In genomic region chr2:200528228-200528627, GRCh38 we compare ENCODE assay signal across 29 cellular contexts. TPM values are rescaled to one million over a fixed set of nuclear protein-coding genes. Genes with fewer than 3 reads are reported as not detected.
DNase-seq lines count a peak whose midpoint lies in the region; ATAC-seq, FAIRE-seq and TF ChIP-seq lines count a peak whose summit lies in the region.
"Had no signal": no experiment of that assay in that cellular context is flagged by ENCODE, and none has a peak within 500 bp of the region (broad histone marks: within the 10 kb centered on the region; RNA-seq: fewer than 3 reads in every experiment).

No MANE protein-coding gene starts in this region.

- POLR2A ChIA-PET in HepG2 (lab: Yijun Ruan, JAX), result no interaction called here

- peaks cover 32% of the 10 kb centered on the region for H3K4me1 ChIP-seq in HepG2 (ENCODE audit: insufficient read depth, low read length)
- peaks cover 0 to 5% (median 2%) of the 10 kb centered on the region in 4 donors for H3K4me1 ChIP-seq in right lobe of liver
- peaks cover 38% of the 10 kb centered on the region for H3K4me1 ChIP-seq in Karpas-422 (ENCODE audit: low read length)

- intact Hi-C loops in HepG2 (cut with micrococcal nuclease; ENCODE audit: unreplicated experiment) (no loop called here), right lobe of liver (cut with DNase I) (no loop called here)

- H3K4me3 ChIP-seq in HepG2 (replicated peaks in 1 of 3; ENCODE audit: insufficient read depth in 1 of 3, low read depth in 2 of 3, low read length in 3 of 3) (no peak overlapping the region), right lobe of liver (no peak overlapping the region), Karpas-422 (ENCODE audit: low read length) (peak overlapping the region; percentile 82)
- H3K4me3 ChIP-seq: ovary, upper lobe of right lung had no signal

- H3K27ac ChIP-seq in HepG2 (ENCODE audit: extremely low read length, insufficient read depth, low read length) (no peak overlapping the region), right lobe of liver (no peak overlapping the region), Karpas-422 (ENCODE audit: low read length) (no peak overlapping the region)
- H3K27ac ChIP-seq: ovary, upper lobe of right lung had no signal

- H2AFZ ChIP-seq in HepG2 (ENCODE audit: low read length) (no peak overlapping the region), Karpas-422 (ENCODE audit: low read length) (no peak overlapping the region)

- H3K79me2 ChIP-seq in HepG2 (ENCODE audit: insufficient read depth, low read length), result peaks cover 46% of the 10 kb centered on the region
- peaks cover 71% of the 10 kb centered on the region for H3K79me2 ChIP-seq in Karpas-422 (ENCODE audit: low read length)

- H3K36me3 ChIP-seq in HepG2 (replicated peaks in 1 of 2; ENCODE audit: control insufficient read depth in 1 of 2, insufficient read depth in 2 of 2, low read length in 2 of 2) (no peaks in the 10 kb centered on the region; a peak in 2 of 5 replicates), right lobe of liver (no peaks in the 10 kb centered on the region), Karpas-422 (ENCODE audit: insufficient read depth, low read length) (peaks cover 4% of the 10 kb centered on the region)
- H3K36me3 ChIP-seq: ovary, upper lobe of right lung had no signal

- no TSS peak for BruUV-seq in HepG2 (replicated peaks; lab: Mats Ljungman, UMichigan)

- no peaks in the 10 kb centered on the region for H4K20me1 ChIP-seq in HepG2 (ENCODE audit: insufficient read depth, low read length)
- H4K20me1 ChIP-seq in Karpas-422 (ENCODE audit: insufficient read depth, low read depth, low read length), result no peaks in the 10 kb centered on the region

- H3K4me2 ChIP-seq in HepG2 (ENCODE audit: low read depth, low read length), result peak overlapping the region; percentile 92; the same call in 1 of the 2 replicates
- H3K4me2 ChIP-seq in Karpas-422 (ENCODE audit: low read depth, low read length, poor library complexity, severe bottlenecking), result peak overlapping the region; percentile 93

- no peak overlapping the region for H3K9ac ChIP-seq in HepG2 (ENCODE audit: insufficient read depth, low read depth, low read length)
- H3K9ac ChIP-seq in Karpas-422 (ENCODE audit: low read length), result 0 out of 2 replicates have a peak overlapping the region, but pooled peaks have one; percentile 84

- peaks cover 13% of the 10 kb centered on the region for H3K36me3 Mint-ChIP-seq in activated T-helper 17 cell treated with anti-CD3 and anti-CD28 coated beads, Interleukin-2, amount 50 U/mL, for 72 hours (ENCODE audit: low read depth)
- H3K36me3 Mint-ChIP-seq in type B pancreatic cell, result no peaks in the 10 kb centered on the region
- H3K36me3 Mint-ChIP-seq: brain; CD4-positive, CD25-positive, alpha-beta regulatory T cell; IgD-negative memory B cell; stimulated activated naive B cell treated with anti-CD40 and anti-IgM and Interleukin-4, amounts not matched to agents 10 μg/mL and 1 μg/mL and 100 μg/mL, for 72 hours had no signal

- H3K9me3 Mint-ChIP-seq in activated T-helper 17 cell treated with anti-CD3 and anti-CD28 coated beads, Interleukin-2, amount 50 U/mL, for 72 hours, result no peaks in the 10 kb centered on the region
- no peaks in the 10 kb centered on the region for H3K9me3 Mint-ChIP-seq in type B pancreatic cell
- H3K9me3 Mint-ChIP-seq: brain; CD4-positive, CD25-positive, alpha-beta regulatory T cell; dendritic cell treated with granulocyte-macrophage colony-stimulating factor and Interleukin-4, amounts not matched to agents 40 ng/mL and 50 ng/mL, for 4 days; IgD-negative memory B cell; nephron progenitor cell; stimulated activated naive B cell treated with anti-CD40 and anti-IgM and Interleukin-4, amounts not matched to agents 10 μg/mL and 1 μg/mL and 100 μg/mL, for 72 hours had no signal

- H3K4me3 Mint-ChIP-seq in activated T-helper 17 cell treated with anti-CD3 and anti-CD28 coated beads, Interleukin-2, amount 50 U/mL, for 72 hours, result peak overlapping the region; percentile 89
- peak overlapping the region; percentile 3 for H3K4me3 Mint-ChIP-seq in type B pancreatic cell
- H3K4me3 Mint-ChIP-seq: dendritic cell treated with granulocyte-macrophage colony-stimulating factor and Interleukin-4, amounts not matched to agents 40 ng/mL and 50 ng/mL, for 4 days; stimulated activated naive B cell treated with anti-CD40 and anti-IgM and Interleukin-4, amounts not matched to agents 10 μg/mL and 1 μg/mL and 100 μg/mL, for 72 hours had no signal

- no peak overlapping the region for H3K27ac Mint-ChIP-seq in activated T-helper 17 cell treated with anti-CD3 and anti-CD28 coated beads, Interleukin-2, amount 50 U/mL, for 72 hours
- H3K27ac Mint-ChIP-seq in type B pancreatic cell, result no peak overlapping the region
- H3K27ac Mint-ChIP-seq: brain; dendritic cell treated with granulocyte-macrophage colony-stimulating factor and Interleukin-4, amounts not matched to agents 40 ng/mL and 50 ng/mL, for 4 days; IgD-negative memory B cell; nephron progenitor cell; stimulated activated naive B cell treated with anti-CD40 and anti-IgM and Interleukin-4, amounts not matched to agents 10 μg/mL and 1 μg/mL and 100 μg/mL, for 72 hours had no signal

- WGBS in HepG2 (ENCODE audit: low lambda C conversion rate), result 95% methylated on average over 3 of the region's 3 CpGs
- 86% methylated on average over 2 of the region's 3 CpGs for WGBS in right lobe of liver (ENCODE audit: insufficient coverage, low coverage, low lambda C conversion rate, missing lambda C conversion rate)

- TF ChIP-seq POLR2A in HepG2 (IDR thresholded peaks at IDR 0.05; ENCODE audit: insufficient read depth in 1 of 2, low read depth in 2 of 2, low read length in 2 of 2) (no peak), right lobe of liver (IDR thresholded peaks at IDR 0.05) (no peak), H54 (IDR thresholded peaks at IDR 0.05; ENCODE audit: low read depth, low read length) (no peak)

- H3K4me1 Mint-ChIP-seq in activated T-helper 17 cell treated with anti-CD3 and anti-CD28 coated beads, Interleukin-2, amount 50 U/mL, for 72 hours, result peaks cover 17% of the 10 kb centered on the region
- H3K4me1 Mint-ChIP-seq in type B pancreatic cell (ENCODE audit: unreplicated experiment), result peaks cover 13% of the 10 kb centered on the region

- no peaks in the 10 kb centered on the region for H3K9me2 ChIP-seq in Karpas-422 (replicated peaks; ENCODE audit: insufficient read depth, low read length)

- CTCF ChIA-PET in HepG2 (lab: Yijun Ruan, JAX; ENCODE audit: low intra/inter-chr PET ratio, low total read pairs), result no interaction called here

- H3K27me3 Mint-ChIP-seq in activated T-helper 17 cell treated with anti-CD3 and anti-CD28 coated beads, Interleukin-2, amount 50 U/mL, for 72 hours, result peaks cover 5% of the 10 kb centered on the region
- H3K27me3 Mint-ChIP-seq in type B pancreatic cell, result peaks cover 8% of the 10 kb centered on the region
- H3K27me3 Mint-ChIP-seq: IgD-negative memory B cell; stimulated activated naive B cell treated with anti-CD40 and anti-IgM and Interleukin-4, amounts not matched to agents 10 μg/mL and 1 μg/mL and 100 μg/mL, for 72 hours had no signal

- no peak for TF ChIP-seq RAD21 in HepG2 (CRISPR knock-in tag; IDR thresholded peaks at IDR 0.05)

- no peak for DNase-seq in HepG2 (ENCODE audit: low spot score)
- DNase-seq in right lobe of liver, result no peak
- DNase-seq in Karpas-422, result no peak
- no peak for DNase-seq in type B pancreatic cell (ENCODE audit: extremely low spot score, unreplicated experiment)
- no peak for DNase-seq in RPMI8226
- DNase-seq in H54 (ENCODE audit: insufficient read length, low spot score), result no peak
- DNase-seq: activated CD4-positive, CD25-positive, alpha-beta regulatory T cell; activated T-cell treated with anti-CD3 and anti-CD28 coated beads, Interleukin-2, amount 50 U/mL, for 1 hour; Calu3; CD4-positive, CD25-positive, alpha-beta regulatory T cell; DMS79; erythroblast; GF-D8; glutamatergic neuron; left colon; mammary epithelial cell; NCI-H1092; NCI-H1694; NCI-H510A; nephron progenitor cell; ovary; SHP77; small intestine; stimulated activated naive B cell treated with anti-CD40 and anti-IgM and Interleukin-4, amounts not matched to agents 10 μg/mL and 1 μg/mL and 100 μg/mL, for 72 hours; upper lobe of right lung had no signal

- in situ Hi-C loops in HepG2 (cut with HindIII; ENCODE audit: extremely low pct_ligation_motif_present, low pct_unique_long_range_greater_than_20kb), result no loop called here

- no peak for TF ChIP-seq EP300 in HepG2 (IDR thresholded peaks at IDR 0.05; ENCODE audit: low read depth in 2 of 2, low read length in 2 of 2)
- TF ChIP-seq EP300 in HepG2 (CRISPR knock-in tag; IDR thresholded peaks at IDR 0.05; ENCODE audit: borderline replicate concordance), result no peak

- ATAC-seq in HepG2 (no peak), right lobe of liver (no peak)
- no peak for ATAC-seq in activated T-helper 17 cell treated with anti-CD3 and anti-CD28 coated beads, Interleukin-2, amount 50 U/mL, for 72 hours (replicated peaks)
- ATAC-seq: left colon; stimulated activated naive B cell treated with anti-CD40 and anti-IgM and Interleukin-4, amounts not matched to agents 10 μg/mL and 1 μg/mL and 100 μg/mL, for 72 hours; upper lobe of right lung had no signal

- TF ChIP-seq CTCF in HepG2 (CRISPR knock-in tag; IDR thresholded peaks at IDR 0.05) (no peak), right lobe of liver (IDR thresholded peaks at IDR 0.05) (no peak), type B pancreatic cell (conservative IDR thresholded peaks at IDR 0.05) (no peak)

- H3K9me3 ChIP-seq in HepG2 (ENCODE audit: low read length) (no peaks in the 10 kb centered on the region), right lobe of liver (no peaks in the 10 kb centered on the region), Karpas-422 (ENCODE audit: low read length) (no peaks in the 10 kb centered on the region)
- H3K9me3 ChIP-seq: ovary, upper lobe of right lung had no signal

- FAIRE-seq in HepG2 (lab: Jason Lieb, UNC), result no peak
- no peak for FAIRE-seq in H54 (lab: Jason Lieb, UNC)
- FAIRE-seq: small intestine had no signal

- H3K27me3 ChIP-seq in HepG2 (ENCODE audit: control insufficient read depth in 1 of 2, insufficient read depth in 2 of 2, low read length in 2 of 2) (peaks cover 0 to 3% of the 10 kb centered on the region in 2 experiments; a peak in 1 of 5 replicates), right lobe of liver (no peaks in the 10 kb centered on the region), Karpas-422 (ENCODE audit: low read length) (no peaks in the 10 kb centered on the region)
- H3K27me3 ChIP-seq: ovary, upper lobe of right lung had no signal

RNA-seq across cellular contexts. Expression of gene SGO2, which starts 2.2 kb away (rescaled TPM):
- total RNA-seq in HepG2 (2016; rRNA removed; fragmentation: Illumina TruSeq; extraction: Trizol) (16.2 and 32.2 TPM in 2 replicates), right lobe of liver (1 to 10 TPM in 2 of 6 experiments, under 1 TPM in 4; 0.37 to 1.8 (median 0.92) TPM), type B pancreatic cell (ENCODE audit: low replicate concordance) (5.5 and 19.9 TPM in 2 replicates)
- 1.1 and 1.4 TPM in 2 replicates for total RNA-seq in HepG2 (2016; cell fraction: cytosol; rRNA removed; fragmentation: Illumina TruSeq; extraction: Trizol; ENCODE audit: low read depth)
- total RNA-seq in HepG2 (2016; cell fraction: insoluble cytoplasmic fraction; rRNA removed; fragmentation: Illumina TruSeq; extraction: Trizol), result 16.1 and 31.3 TPM in 2 replicates
- 4.3 and 5.1 TPM in 2 replicates for total RNA-seq in HepG2 (2016; cell fraction: membrane; rRNA removed; fragmentation: Illumina TruSeq; extraction: Trizol)
- total RNA-seq in HepG2 (2016; cell fraction: nucleus; rRNA removed; fragmentation: Illumina TruSeq; extraction: Trizol), result 26.7 and 28.5 TPM in 2 replicates
- 1.9 and 5.1 TPM in 2 replicates for polyA plus RNA-seq in HepG2 (2011; rRNA removed)
- polyA plus RNA-seq in HepG2 (2011; cell fraction: cytosol; rRNA removed), result 1.2 and 1.3 TPM in 2 replicates
- polyA plus RNA-seq in HepG2 (2011; cell fraction: nucleus; rRNA removed), result 2.6 and 2.7 TPM in 2 replicates
- polyA plus RNA-seq in HepG2 (2012), result 3.4 and 6.3 TPM in 2 replicates
- polyA plus RNA-seq in HepG2 (2016; cell fraction: cytosol; fragmentation: Illumina TruSeq; extraction: Trizol; ENCODE audit: low read depth), result 0.41 and 0.43 TPM in 2 replicates
- polyA plus RNA-seq in HepG2 (2016; cell fraction: insoluble cytoplasmic fraction; fragmentation: Illumina TruSeq; extraction: Trizol; ENCODE audit: low read depth), result 25.2 and 26.5 TPM in 2 replicates
- 1.2 TPM in 2 replicates for polyA plus RNA-seq in HepG2 (2016; cell fraction: membrane; fragmentation: Illumina TruSeq; extraction: Trizol; ENCODE audit: low read depth)
- polyA plus RNA-seq in HepG2 (2016; cell fraction: nucleus; fragmentation: Illumina TruSeq; extraction: Trizol; ENCODE audit: insufficient read depth, low read depth), result 17.4 and 17.5 TPM in 2 replicates
- polyA minus RNA-seq in HepG2 (2011; rRNA and poly(A)+ RNA removed; ENCODE audit: low replicate concordance), result 0.84 and 3.3 TPM in 2 replicates
- 4.9 and 5.4 TPM in 2 replicates for polyA minus RNA-seq in HepG2 (2011; cell fraction: cytosol; rRNA and poly(A)+ RNA removed)
- polyA minus RNA-seq in HepG2 (2011; cell fraction: nucleus; rRNA and poly(A)+ RNA removed), result 26.2 and 43.8 TPM in 2 replicates
- 14.3 and 32.3 TPM in 2 replicates for total RNA-seq in Karpas-422 (2014; rRNA removed; shearing (Covaris generic); ENCODE audit: low replicate concordance)
- 10 to 100 TPM; 51.2 to 67.7 TPM for total RNA-seq in activated T-helper 17 cell treated with anti-CD3 and anti-CD28 coated beads, Interleukin-2, amount 50 U/mL, for 72 hours

RNA-seq across cellular contexts. Expression of gene KCTD18, which starts 18.4 kb away (rescaled TPM):
- total RNA-seq in HepG2 (2016; rRNA removed; fragmentation: Illumina TruSeq; extraction: Trizol), result 7.0 and 7.1 TPM in 2 replicates
- total RNA-seq in HepG2 (2016; cell fraction: cytosol; rRNA removed; fragmentation: Illumina TruSeq; extraction: Trizol; ENCODE audit: low read depth), result 1.9 and 2.4 TPM in 2 replicates
- 6.3 and 7.3 TPM in 2 replicates for total RNA-seq in HepG2 (2016; cell fraction: insoluble cytoplasmic fraction; rRNA removed; fragmentation: Illumina TruSeq; extraction: Trizol)
- 7.3 and 8.3 TPM in 2 replicates for total RNA-seq in HepG2 (2016; cell fraction: membrane; rRNA removed; fragmentation: Illumina TruSeq; extraction: Trizol)
- total RNA-seq in HepG2 (2016; cell fraction: nucleus; rRNA removed; fragmentation: Illumina TruSeq; extraction: Trizol), result 3.6 and 4.2 TPM in 2 replicates
- 2.2 and 2.5 TPM in 2 replicates for polyA plus RNA-seq in HepG2 (2011; rRNA removed)
- polyA plus RNA-seq in HepG2 (2011; cell fraction: cytosol; rRNA removed), result 1.6 and 2.3 TPM in 2 replicates
- polyA plus RNA-seq in HepG2 (2011; cell fraction: nucleus; rRNA removed), result 3.2 and 4.3 TPM in 2 replicates
- 2.8 and 4.9 TPM in 2 replicates for polyA plus RNA-seq in HepG2 (2012)
- polyA plus RNA-seq in HepG2 (2016; cell fraction: cytosol; fragmentation: Illumina TruSeq; extraction: Trizol; ENCODE audit: low read depth), result 2.4 and 3.1 TPM in 2 replicates
- polyA plus RNA-seq in HepG2 (2016; cell fraction: insoluble cytoplasmic fraction; fragmentation: Illumina TruSeq; extraction: Trizol; ENCODE audit: low read depth), result 5.9 and 8.3 TPM in 2 replicates
- polyA plus RNA-seq in HepG2 (2016; cell fraction: membrane; fragmentation: Illumina TruSeq; extraction: Trizol; ENCODE audit: low read depth), result 5.6 TPM in 2 replicates
- polyA plus RNA-seq in HepG2 (2016; cell fraction: nucleus; fragmentation: Illumina TruSeq; extraction: Trizol; ENCODE audit: insufficient read depth, low read depth), result 5.0 and 6.2 TPM in 2 replicates
- 0.42 and 0.86 TPM in 2 replicates for polyA minus RNA-seq in HepG2 (2011; rRNA and poly(A)+ RNA removed; ENCODE audit: low replicate concordance)
- polyA minus RNA-seq in HepG2 (2011; cell fraction: cytosol; rRNA and poly(A)+ RNA removed), result 2.0 and 2.1 TPM in 2 replicates
- 4.0 and 4.1 TPM in 2 replicates for polyA minus RNA-seq in HepG2 (2011; cell fraction: nucleus; rRNA and poly(A)+ RNA removed)
- total RNA-seq in right lobe of liver, result 10 to 100 TPM in 1 of 6 experiments, 1 to 10 TPM in 5; 6.2 to 16.7 (median 7.3) TPM
- total RNA-seq in Karpas-422 (2014; rRNA removed; shearing (Covaris generic); ENCODE audit: low replicate concordance), result 24.6 and 28.1 TPM in 2 replicates
- 10 to 100 TPM in 1 of 2 donors, 1 to 10 TPM in 1; 9.3 to 10.8 TPM for total RNA-seq in activated T-helper 17 cell treated with anti-CD3 and anti-CD28 coated beads, Interleukin-2, amount 50 U/mL, for 72 hours
- 10.2 and 10.9 TPM in 2 replicates for total RNA-seq in type B pancreatic cell (ENCODE audit: low replicate concordance)

RNA-seq across cellular contexts. Expression of gene AOX1, which starts 57.6 kb away (rescaled TPM):
- total RNA-seq in HepG2 (2016; rRNA removed; fragmentation: Illumina TruSeq; extraction: Trizol) (18.0 and 27.5 TPM in 2 replicates), right lobe of liver (1,000 to 10,000 TPM in 3 of 6 experiments, 100 to 1,000 TPM in 3; 524 to 1,747 (median 931) TPM), type B pancreatic cell (ENCODE audit: low replicate concordance) (6.4 and 10.3 TPM in 2 replicates)
- total RNA-seq in HepG2 (2016; cell fraction: cytosol; rRNA removed; fragmentation: Illumina TruSeq; extraction: Trizol; ENCODE audit: low read depth), result 2.9 and 3.1 TPM in 2 replicates
- 16.9 and 27.1 TPM in 2 replicates for total RNA-seq in HepG2 (2016; cell fraction: insoluble cytoplasmic fraction; rRNA removed; fragmentation: Illumina TruSeq; extraction: Trizol)
- total RNA-seq in HepG2 (2016; cell fraction: membrane; rRNA removed; fragmentation: Illumina TruSeq; extraction: Trizol), result 5.6 and 7.9 TPM in 2 replicates
- 11.2 and 11.3 TPM in 2 replicates for total RNA-seq in HepG2 (2016; cell fraction: nucleus; rRNA removed; fragmentation: Illumina TruSeq; extraction: Trizol)
- 9.2 and 18.9 TPM in 2 replicates for polyA plus RNA-seq in HepG2 (2011; rRNA removed)
- 9.0 and 14.2 TPM in 2 replicates for polyA plus RNA-seq in HepG2 (2011; cell fraction: cytosol; rRNA removed)
- polyA plus RNA-seq in HepG2 (2011; cell fraction: nucleus; rRNA removed), result 6.6 and 14.0 TPM in 2 replicates
- 12.6 and 15.2 TPM in 2 replicates for polyA plus RNA-seq in HepG2 (2012)
- polyA plus RNA-seq in HepG2 (2016; cell fraction: cytosol; fragmentation: Illumina TruSeq; extraction: Trizol; ENCODE audit: low read depth), result 0.95 and 1.1 TPM in 2 replicates
- polyA plus RNA-seq in HepG2 (2016; cell fraction: insoluble cytoplasmic fraction; fragmentation: Illumina TruSeq; extraction: Trizol; ENCODE audit: low read depth), result 21.2 and 21.7 TPM in 2 replicates
- polyA plus RNA-seq in HepG2 (2016; cell fraction: membrane; fragmentation: Illumina TruSeq; extraction: Trizol; ENCODE audit: low read depth), result 2.7 and 3.3 TPM in 2 replicates
- polyA plus RNA-seq in HepG2 (2016; cell fraction: nucleus; fragmentation: Illumina TruSeq; extraction: Trizol; ENCODE audit: insufficient read depth, low read depth), result 8.2 and 9.7 TPM in 2 replicates
- polyA minus RNA-seq in HepG2 (2011; rRNA and poly(A)+ RNA removed; ENCODE audit: low replicate concordance), result 9.0 and 94.3 TPM in 2 replicates
- polyA minus RNA-seq in HepG2 (2011; cell fraction: cytosol; rRNA and poly(A)+ RNA removed), result 16.3 and 44.6 TPM in 2 replicates
- 6.7 and 17.2 TPM in 2 replicates for polyA minus RNA-seq in HepG2 (2011; cell fraction: nucleus; rRNA and poly(A)+ RNA removed)
- total RNA-seq in Karpas-422 (2014; rRNA removed; shearing (Covaris generic); ENCODE audit: low replicate concordance), result 0.37 TPM in 1 of 2 replicates, not detected in the other
- under 1 TPM; 0.04 to 0.95 TPM for total RNA-seq in activated T-helper 17 cell treated with anti-CD3 and anti-CD28 coated beads, Interleukin-2, amount 50 U/mL, for 72 hours
- total RNA-seq: CD4-positive, CD25-positive, alpha-beta regulatory T cell had no signal
- polyA plus RNA-seq: CD4-positive, CD25-positive, alpha-beta regulatory T cell; IgD-negative memory B cell had no signal

Comparison
In these comparisons a context has a peak if more than half of its experiments do, and no peak if none do; other contexts are left out.
1. RNA of gene AOX1, which starts 57.6 kb away (total RNA-seq): 524 to 1,747 TPM in right lobe of liver; 2.9 to 27.5 TPM in HepG2, 6.4 to 10.3 TPM in type B pancreatic cell, 0.04 to 0.95 TPM in activated T-helper 17 cell treated with anti-CD3 and anti-CD28 coated beads, Interleukin-2, amount 50 U/mL, for 72 hours and 0.37 TPM in Karpas-422; every median in the first group is over 10 times any median in the second.